8 cellular contexts compared by ENCODE assay signal in genomic region chr6:148583631-148584030, GRCh38.
"Had no signal": no experiment of that assay in that cellular context is flagged by ENCODE, and none has a peak within 500 bp of the region (broad histone marks: within the 10 kb centered on the region; RNA-seq: fewer than 3 reads in every experiment).

No MANE protein-coding gene starts in this region.

- H3K9me3 ChIP-seq: HAP-1 had no signal

- H3K9ac ChIP-seq: GM23248 had no signal

- H3K4me3 Mint-ChIP-seq: IgD-negative memory B cell had no signal

- H3K4me1 ChIP-seq: HAP-1 had no signal

- ATAC-seq: HCT116 had no signal

- H3K4me3 ChIP-seq: GM23248, HAP-1 had no signal

- FAIRE-seq: HTR-8/SVneo had no signal

- H3K27ac Mint-ChIP-seq: IgD-negative memory B cell had no signal

- H3K36me3 ChIP-seq: HAP-1 had no signal

- H2AFZ ChIP-seq: GM23248 had no signal

- DNase-seq: GM23248, GOT3, H7, KG1 had no signal

- H3K27ac ChIP-seq: GM23248 had no signal
